In the genomic region with DNA sequence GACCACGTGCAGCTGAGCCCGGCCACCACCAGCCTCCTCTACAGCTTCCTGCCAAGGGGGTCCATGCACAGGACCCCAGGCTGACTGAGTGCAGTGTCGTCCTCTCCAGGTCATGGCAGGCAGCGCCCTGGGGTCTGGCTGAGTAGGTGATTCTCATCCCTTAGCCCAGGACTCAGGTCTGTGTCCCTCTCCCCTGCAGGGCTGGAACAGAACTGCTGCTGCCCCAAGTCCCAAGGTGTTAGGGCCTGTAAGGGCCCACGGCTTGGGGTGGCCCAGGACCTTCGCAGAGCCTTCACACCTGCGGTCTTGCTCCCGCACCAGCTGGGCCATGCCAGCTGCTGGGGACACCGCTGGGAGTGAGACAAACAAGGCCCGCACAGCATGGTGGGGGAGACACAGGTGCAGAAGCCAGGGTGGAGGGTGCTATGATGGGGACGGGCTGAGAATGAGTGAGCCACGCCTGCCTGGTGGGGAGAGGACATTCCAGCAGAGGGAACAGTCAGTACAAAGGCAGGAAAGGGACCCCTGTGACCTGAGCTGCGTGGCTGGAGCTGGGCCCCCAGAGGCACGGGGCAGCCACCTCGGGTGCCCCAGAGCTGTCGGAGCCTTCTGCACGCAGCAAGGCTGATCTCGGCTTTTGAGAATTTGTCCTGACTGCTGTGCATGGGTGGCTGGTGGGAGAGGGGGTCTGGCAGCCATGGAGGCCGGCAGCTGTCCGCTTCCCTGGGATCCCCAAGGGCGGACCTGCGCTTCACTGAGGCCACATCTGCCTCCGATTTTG, we compare ENCODE assay signal across 9 cellular contexts. TPM values are rescaled to one million over a fixed set of nuclear protein-coding genes. Genes with fewer than 3 reads are reported as not detected.
A peak's percentile ranks its signal among the peaks of the same experiment; 100 is the strongest.
DNase-seq lines count a peak whose midpoint lies in the region; ATAC-seq and TF ChIP-seq lines count a peak whose summit lies in the region.
"Had no signal": no experiment of that assay in that cellular context is flagged by ENCODE, and none has a peak within 500 bp of the region (broad histone marks: within the 10 kb centered on the region; RNA-seq: fewer than 3 reads in every experiment).

No MANE protein-coding gene starts in this region.

- peaks cover 13% of the 10 kb centered on the region for H3K79me2 ChIP-seq in DND-41 (ENCODE audit: insufficient read depth, low read length)

- TF ChIP-seq CTCF in DND-41 (IDR thresholded peaks at IDR 0.05; ENCODE audit: borderline replicate concordance, extremely low read depth, low read length, poor library complexity, severe bottlenecking), result no peak
- TF ChIP-seq CTCF in foreskin keratinocyte (conservative IDR thresholded peaks at IDR 0.05), result no peak

- no peaks in the 10 kb centered on the region for H3K27me3 ChIP-seq in DND-41 (ENCODE audit: insufficient read depth, low read length, poor library complexity)
- H3K27me3 ChIP-seq in foreskin keratinocyte, result no peaks in the 10 kb centered on the region

- intact Hi-C loops in sciatic nerve (cut with DNase I), result no loop called here

- no peaks in the 10 kb centered on the region for H4K20me1 ChIP-seq in DND-41 (ENCODE audit: insufficient read depth, low read length)

- no peak overlapping the region for H3K9ac ChIP-seq in DND-41 (ENCODE audit: low read depth, low read length)

- no peak overlapping the region for H3K4me3 ChIP-seq in DND-41 (ENCODE audit: low read depth in 1 of 2, low read length in 2 of 2)

- H3K9me3 ChIP-seq in DND-41 (ENCODE audit: insufficient read depth, low read length, severe bottlenecking) (no peaks in the 10 kb centered on the region), KOPT-K1 (ENCODE audit: insufficient read depth, low read length, poor library complexity, severe bottlenecking) (no peaks in the 10 kb centered on the region)

- ATAC-seq in DND-41 (ENCODE audit: insufficient read depth, low read depth) (no peak), foreskin keratinocyte (peak; percentile 15), sciatic nerve (no peak), GM18867 (IDR thresholded peaks at IDR 0.05; ENCODE audit: unreplicated experiment) (no peak)

- H3K27ac ChIP-seq in DND-41 (ENCODE audit: low read length) (peak overlapping the region; percentile 60), KOPT-K1 (ENCODE audit: low read depth, low read length, poor library complexity, severe bottlenecking) (peak overlapping the region; percentile 92), foreskin keratinocyte (no peak overlapping the region)

- H3K36me3 ChIP-seq in DND-41 (ENCODE audit: insufficient read depth, low read length) (peaks cover 33% of the 10 kb centered on the region), KOPT-K1 (ENCODE audit: insufficient read depth, low read length) (peaks cover 49% of the 10 kb centered on the region)

- no peak overlapping the region for H2AFZ ChIP-seq in DND-41 (ENCODE audit: low read depth, low read length)

- H3K4me2 ChIP-seq in DND-41 (ENCODE audit: insufficient read depth, low read length), result no peak overlapping the region

- H3K4me1 ChIP-seq in DND-41 (ENCODE audit: insufficient read depth, low read length), result peaks cover 54% of the 10 kb centered on the region
- H3K4me1 ChIP-seq in foreskin keratinocyte, result no peaks in the 10 kb centered on the region

- DNase-seq in DND-41, result peak; percentile 49
- DNase-seq in foreskin keratinocyte, result no peak
- DNase-seq in sciatic nerve (ENCODE audit: low spot score), result peak; percentile 56
- no peak for DNase-seq in stimulated activated CD4-positive, alpha-beta T cell treated with anti-CD3 and anti-CD28 coated beads, Interleukin-12 subunit alpha, Interleukin-12 subunit beta, amount 100 ng/mL, for 4 hours
- DNase-seq in UCSD-AML1 (lab: John Stamatoyannopoulos, UW; ENCODE audit: unreplicated experiment), result no peak
- no peak for DNase-seq in hypothalamus (lab: John Stamatoyannopoulos, UW)
- DNase-seq: T-helper 9 cell had no signal

RNA-seq across cellular contexts. Expression of gene PLEKHF1, which starts 11.9 kb away (rescaled TPM):
- total RNA-seq in foreskin keratinocyte (13.8 and 15.0 TPM in 2 replicates), sciatic nerve (30.4 TPM)
- polyA plus RNA-seq in foreskin keratinocyte, result 13.2 and 15.8 TPM in 2 replicates

RNA-seq across cellular contexts. Expression of gene C19orf12, which starts 37.9 kb away (rescaled TPM):
- total RNA-seq in foreskin keratinocyte, result 13.8 and 16.7 TPM in 2 replicates
- 9.9 and 10.0 TPM in 2 replicates for polyA plus RNA-seq in foreskin keratinocyte
- total RNA-seq in sciatic nerve, result 30.9 TPM

Comparison
In these comparisons a context has a peak if more than half of its experiments do, and no peak if none do; other contexts are left out.
1. DNase-seq: peak in DND-41 (single experiment) and sciatic nerve (single experiment); none in foreskin keratinocyte (0 of 2), stimulated activated CD4-positive, alpha-beta T cell treated with anti-CD3 and anti-CD28 coated beads, Interleukin-12 subunit alpha, Interleukin-12 subunit beta, amount 100 ng/mL, for 4 hours (single experiment), UCSD-AML1 (single experiment) and hypothalamus (0 of 51).